ENCODE assay signal across 23 cellular contexts in genomic region chr21:26659181-26659580, GRCh38.
A peak's percentile ranks its signal among the peaks of the same experiment; 100 is the strongest.
DNase-seq lines count a peak whose midpoint lies in the region; ATAC-seq, FAIRE-seq and TF ChIP-seq lines count a peak whose summit lies in the region.
"Had no signal": no experiment of that assay in that cellular context is flagged by ENCODE, and none has a peak within 500 bp of the region (broad histone marks: within the 10 kb centered on the region; RNA-seq: fewer than 3 reads in every experiment).

No MANE protein-coding gene starts in this region.

- ATAC-seq in HG03095 (IDR thresholded peaks at IDR 0.05; ENCODE audit: unreplicated experiment): no peak
- no peak for ATAC-seq in GM21786 (IDR thresholded peaks at IDR 0.05; ENCODE audit: unreplicated experiment)
- ATAC-seq: gastrocnemius medialis; HepG2; Panc1; stimulated activated effector memory CD8-positive, alpha-beta T cell treated with anti-CD3 and anti-CD28 coated beads, Interleukin-12 subunit alpha, Interleukin-12 subunit beta, amount 100 ng/mL, for 72 hours had no signal

- peak; percentile 29 for DNase-seq in CMK (ENCODE audit: low read depth)
- DNase-seq in NCI-H2171 treated with DMSO at 0.1 percent for 48 hours (lab: John Stamatoyannopoulos, UW): peak; percentile 83
- peak; percentile 1 for DNase-seq in dermis blood vessel endothelial cell
- DNase-seq in iris pigment epithelial cell (ENCODE audit: low read depth): peak; percentile 1
- no peak for DNase-seq in D721Med (ENCODE audit: insufficient read length, low spot score)
- DNase-seq in ecto neural progenitor cell (ENCODE audit: low spot score): no peak
- DNase-seq: activated CD4-positive, alpha-beta T cell treated with anti-CD3 and anti-CD28 coated beads for 1 hour; activated T-cell treated with anti-CD3 and anti-CD28 coated beads, Interleukin-2, amount 50 U/mL, for 1 hour; cortex of kidney; gastrocnemius medialis; hypothalamus; left ventricle myocardium inferior; NCI-H1417; ovary; retina; stimulated activated CD4-positive, alpha-beta T cell treated with anti-CD3 and anti-CD28 coated beads, Interleukin-2, amount 100 ng/mL, for 48 hours; uterus had no signal

- FAIRE-seq in D721Med (lab: Jason Lieb, UNC): no peak
- FAIRE-seq: endometrium, HepG2 had no signal

- no peak for TF ChIP-seq CTCF in D721Med (IDR thresholded peaks at IDR 0.05; ENCODE audit: insufficient read depth, missing control alignments)

Comparison
In these comparisons a context has a peak if more than half of its experiments do, and no peak if none do; other contexts are left out.
1. DNase-seq: peak in CMK (single experiment), NCI-H2171 treated with DMSO at 0.1 percent for 48 hours (single experiment), dermis blood vessel endothelial cell (single experiment) and iris pigment epithelial cell (single experiment); none in D721Med (single experiment) and ecto neural progenitor cell (single experiment).